In the genomic region with DNA sequence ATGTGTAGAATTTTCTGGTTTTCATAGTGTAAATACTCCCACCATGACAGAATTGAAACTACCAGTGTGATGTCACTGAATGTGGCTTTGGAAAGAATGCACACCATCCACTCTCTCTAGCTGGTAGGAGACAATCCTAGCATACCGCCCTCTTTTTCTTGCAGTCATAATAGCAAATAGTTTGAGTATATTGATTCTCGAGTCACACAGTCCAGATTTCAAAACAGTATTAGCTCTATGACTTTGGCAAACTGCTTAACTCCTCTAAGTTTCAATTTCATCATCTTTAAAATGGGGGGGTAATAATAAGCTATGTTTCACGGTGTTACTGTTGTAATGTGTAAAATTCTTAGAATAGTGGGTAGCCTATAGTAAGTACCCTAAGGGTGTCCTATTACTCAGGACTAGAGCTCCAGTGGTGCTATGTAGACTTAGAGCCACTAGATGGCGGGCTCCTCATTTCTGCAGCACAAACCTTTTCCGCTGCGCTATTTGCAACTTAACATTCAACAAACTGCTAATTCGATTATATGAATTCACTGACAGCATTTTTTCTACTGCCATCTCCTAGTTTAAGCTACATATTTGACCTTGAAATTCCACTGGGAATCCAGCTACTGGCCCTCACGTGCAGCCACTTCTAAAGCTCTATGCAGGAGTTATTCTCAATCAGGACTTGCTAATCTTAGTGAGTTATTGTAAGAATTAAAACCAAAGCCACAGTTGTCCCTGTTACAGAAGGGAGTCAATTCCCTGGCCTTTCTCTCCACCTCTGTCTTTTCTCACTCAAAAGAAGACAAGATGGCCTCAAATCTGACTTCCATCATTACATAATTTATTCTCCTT, we compare ENCODE assay signal across 8 cellular contexts. TPM values are rescaled to one million over a fixed set of nuclear protein-coding genes. Genes with fewer than 3 reads are reported as not detected.
DNase-seq lines count a peak whose midpoint lies in the region; ATAC-seq and TF ChIP-seq lines count a peak whose summit lies in the region.

No MANE protein-coding gene starts in this region.

- peaks cover 0 to 18% (median 9%) of the 10 kb centered on the region in 4 donors for H3K9me3 ChIP-seq in esophagus muscularis mucosa

- H3K4me1 ChIP-seq in esophagus muscularis mucosa: peaks cover 0 to 5% (median 3%) of the 10 kb centered on the region in 4 donors

- H3K27ac ChIP-seq in HL-60 (replicated peaks) (peak overlapping the region; percentile 76), esophagus muscularis mucosa (replicated peaks in 1 of 4) (no peak overlapping the region)

- H3K27me3 Mint-ChIP-seq in natural killer cell (ENCODE audit: low read depth in 2 of 2): peaks cover 16 to 35% of the 10 kb centered on the region in 2 donors

- H3K27me3 ChIP-seq in HL-60 (ENCODE audit: insufficient read depth, poor library complexity, severe bottlenecking): no peaks in the 10 kb centered on the region
- H3K27me3 ChIP-seq in esophagus muscularis mucosa: no peaks in the 10 kb centered on the region

- peaks cover 19% of the 10 kb centered on the region for H3K36me3 Mint-ChIP-seq in natural killer cell

- 0 out of 2 replicates have a peak overlapping the region, but pooled peaks have one; percentile 2 for H3K4me3 ChIP-seq in HL-60 (replicated peaks; ENCODE audit: insufficient read depth, low read length)
- H3K4me3 ChIP-seq in esophagus muscularis mucosa: no peak overlapping the region

- DNase-seq in D341Med (ENCODE audit: low spot score) (peak; percentile 70), HL-60 (ENCODE audit: low read depth in 1 of 2, low spot score in 1 of 2) (peak; percentile 55 to 83), NOMO-1 treated with dmso at 0.1 percent for 144 hours (lab: John Stamatoyannopoulos, UW; ENCODE audit: unreplicated experiment) (peak; percentile 52), esophagus muscularis mucosa (ENCODE audit: extremely low spot score) (no peak), natural killer cell (peak; percentile 37)
- DNase-seq in activated CD8-positive, alpha-beta memory T cell treated with anti-CD3 and anti-CD28 coated beads, Interleukin-2, amount 50 U/mL, for 4 hours: peak; percentile 72
- peak; percentile 59 for DNase-seq in stimulated activated naive CD4-positive, alpha-beta T cell treated with Interleukin-2 at 50 U/mL for 16 hours (lab: John Stamatoyannopoulos, UW)

- no peak for TF ChIP-seq POLR2A in esophagus muscularis mucosa (IDR thresholded peaks at IDR 0.05; ENCODE audit: low read depth)

- intact Hi-C loops in esophagus muscularis mucosa (cut with DNase I) (loop anchor here (1.0 kb wide), 1 partner anchor 176 kb away; no protein-coding TSS in a partner anchor), natural killer cell (cut with micrococcal nuclease) (loop anchor here (1.0 to 2.0 kb wide), 2 partner anchors 64 to 176 kb away; no protein-coding TSS in a partner anchor)

- peaks cover 0 to 3% of the 10 kb centered on the region in 2 donors for H3K4me1 Mint-ChIP-seq in natural killer cell

- TF ChIP-seq EP300 in esophagus muscularis mucosa (IDR thresholded peaks at IDR 0.05): no peak

- H3K36me3 ChIP-seq in esophagus muscularis mucosa: no peaks in the 10 kb centered on the region

- TF ChIP-seq CTCF in HL-60 (IDR thresholded peaks at IDR 0.05; ENCODE audit: insufficient read depth, low read length): peak; percentile 92
- peak; percentile 90 to 96 (median 91) for TF ChIP-seq CTCF in esophagus muscularis mucosa (IDR thresholded peaks at IDR 0.05)
- peak; percentile 97 for TF ChIP-seq CTCF in natural killer cell (IDR thresholded peaks at IDR 0.05)

- H3K9me3 Mint-ChIP-seq in natural killer cell: peaks cover 2 to 12% of the 10 kb centered on the region in 2 donors

- WGBS in esophagus muscularis mucosa: 14% methylated on average over 8 of the region's 8 CpGs

- H3K4me3 Mint-ChIP-seq in natural killer cell: no peak overlapping the region

- ATAC-seq in GM19468 (IDR thresholded peaks at IDR 0.05; ENCODE audit: extremely low read depth, unreplicated experiment) (peak; percentile 93), natural killer cell (peak; percentile 93 to 99 (median 97))

- no peak overlapping the region for H3K27ac Mint-ChIP-seq in natural killer cell

RNA-seq across cellular contexts. Expression of a gene that starts 18.7 kb away (rescaled TPM):
- total RNA-seq in esophagus muscularis mucosa: not detected
- not detected for total RNA-seq in natural killer cell

RNA-seq across cellular contexts. Expression of a gene that starts 22.7 kb away (rescaled TPM):
- total RNA-seq in esophagus muscularis mucosa (100 to 1,000 TPM in 3 of 4 donors, 10 to 100 TPM in 1; 91.8 to 123 (median 110) TPM), natural killer cell (100 to 1,000 TPM; 159 to 215 (median 181) TPM)

RNA-seq across cellular contexts. Expression of a gene that starts 44.2 kb away (rescaled TPM):
- 1 to 10 TPM in 1 of 4 donors, not detected in 3; 1.0 TPM for total RNA-seq in esophagus muscularis mucosa
- total RNA-seq in natural killer cell: not detected

RNA-seq across cellular contexts. Expression of a gene that starts 47.6 kb away (rescaled TPM):
- total RNA-seq in esophagus muscularis mucosa (10 to 100 TPM in 1 of 4 donors, 1 to 10 TPM in 3; 7.1 to 11.7 (median 9.0) TPM), natural killer cell (10 to 100 TPM; 36.7 to 60.5 (median 54.7) TPM)

RNA-seq across cellular contexts. Expression of a gene that starts 57.3 kb away (rescaled TPM):
- total RNA-seq in esophagus muscularis mucosa (not detected), natural killer cell (not detected)
